Comparison of ENCODE assay signal across 18 cellular contexts in genomic region chr14:105534586-105534985, GRCh38. TPM values are rescaled to one million over a fixed set of nuclear protein-coding genes. Genes with fewer than 3 reads are reported as not detected.
DNase-seq lines count a peak whose midpoint lies in the region; ATAC-seq and TF ChIP-seq lines count a peak whose summit lies in the region.
"Had no signal": no experiment of that assay in that cellular context is flagged by ENCODE, and none has a peak within 500 bp of the region (broad histone marks: within the 10 kb centered on the region; RNA-seq: fewer than 3 reads in every experiment).

No MANE protein-coding gene starts in this region.

- H4K20me1 ChIP-seq in BLaER1: no peaks in the 10 kb centered on the region

- 66 to 84% (median 77%) methylated on average over 11 to 13 of the region's 13 CpGs for WGBS in spleen, 5 donors

- H3K27me3 Mint-ChIP-seq in neural crest cell (ENCODE audit: low read depth): peaks cover 41% of the 10 kb centered on the region
- H3K27me3 Mint-ChIP-seq: CD4-positive, alpha-beta T cell had no signal

- DNase-seq in neural crest cell (ENCODE audit: low read depth, low spot score) (no peak), spleen (peak; percentile 70), retina (no peak), dedifferentiated amniotic fluid mesenchymal stem cell (ENCODE audit: extremely low spot score) (no peak)
- DNase-seq: 8988T; C1 segment of cervical spinal cord; Caco-2; CD4-positive, alpha-beta T cell; DMS79; GDM1; GM23248; HCEC 1CT; HFFc6; IMR-90 had no signal

- peak overlapping the region; percentile 4 for H3K4me3 Mint-ChIP-seq in neural crest cell
- H3K4me3 Mint-ChIP-seq: CD4-positive, alpha-beta T cell; HFFc6 had no signal

- TF ChIP-seq CTCF in HEK293 (tag by site-specific recombination; IDR thresholded peaks at IDR 0.05): no peak
- TF ChIP-seq CTCF in neural crest cell (conservative IDR thresholded peaks at IDR 0.05): no peak
- no peak for TF ChIP-seq CTCF in spleen (IDR thresholded peaks at IDR 0.05 in 8 of 11, conservative IDR thresholded peaks at IDR 0.05 in 3 of 11)

- POLR2A ChIA-PET in HEK293 (lab: Yijun Ruan, JAX): no interaction called here

- H3K4me3 ChIP-seq in BLaER1 (no peak overlapping the region), HEK293 (ENCODE audit: low read depth, low read length) (no peak overlapping the region), spleen (no peak overlapping the region)
- H3K4me3 ChIP-seq: GM23248 had no signal

- H3K27ac ChIP-seq in BLaER1: peak overlapping the region; percentile 96
- no peak overlapping the region for H3K27ac ChIP-seq in HEK293 (ENCODE audit: extremely low read depth, low read depth, low read length)
- no peak overlapping the region for H3K27ac ChIP-seq in spleen
- H3K27ac ChIP-seq: GM23248 had no signal

- H3K9me3 ChIP-seq in BLaER1 (no peaks in the 10 kb centered on the region), HEK293 (ENCODE audit: control insufficient read depth, insufficient read depth, low read depth, low read length) (no peaks in the 10 kb centered on the region), spleen (no peaks in the 10 kb centered on the region)
- H3K9me3 ChIP-seq: Caco-2 had no signal

- no peak overlapping the region for H3K27ac Mint-ChIP-seq in neural crest cell (ENCODE audit: unreplicated experiment)
- H3K27ac Mint-ChIP-seq: CD4-positive, alpha-beta T cell; HFFc6 had no signal

- CTCF ChIA-PET in HEK293 (lab: Yijun Ruan, JAX): interaction anchor here (0.6 to 3.5 kb wide), 2 partner anchors 54 to 164 kb away, joined by 3 to 15 read pairs; no protein-coding TSS in a partner anchor

- no peaks in the 10 kb centered on the region for H3K36me3 Mint-ChIP-seq in neural crest cell (ENCODE audit: low read depth)

- H3K4me1 ChIP-seq in BLaER1: peaks cover 64% of the 10 kb centered on the region
- no peaks in the 10 kb centered on the region for H3K4me1 ChIP-seq in HEK293 (ENCODE audit: control insufficient read depth, insufficient read depth, low read length)
- H3K4me1 ChIP-seq in spleen: peaks cover 8 to 50% (median 32%) of the 10 kb centered on the region in 6 donors
- H3K4me1 ChIP-seq: Caco-2 had no signal

- intact Hi-C loops in spleen (cut with DNase I; ENCODE audit: low total_unique reads): no loop called here

- H3K4me1 Mint-ChIP-seq in neural crest cell: peaks cover 7% of the 10 kb centered on the region

- H3K27me3 ChIP-seq in BLaER1 (no peaks in the 10 kb centered on the region), spleen (replicated peaks in 1 of 7) (peaks cover 0 to 57% (median 7%) of the 10 kb centered on the region in 7 donors)

- H3K9me3 Mint-ChIP-seq in neural crest cell: no peaks in the 10 kb centered on the region
- H3K9me3 Mint-ChIP-seq: CD4-positive, alpha-beta T cell; HFFc6 had no signal

- peak overlapping the region; percentile 76 for H3K9ac ChIP-seq in BLaER1
- H3K9ac ChIP-seq: GM23248 had no signal

- no peak for TF ChIP-seq POLR2A in spleen (IDR thresholded peaks at IDR 0.05)

- peak overlapping the region; percentile 100 for H3K4me2 ChIP-seq in BLaER1

- ATAC-seq in HG02642 (IDR thresholded peaks at IDR 0.05; ENCODE audit: poor library complexity, unreplicated experiment): no peak

- no peaks in the 10 kb centered on the region for H3K36me3 ChIP-seq in BLaER1
- H3K36me3 ChIP-seq in HEK293 (ENCODE audit: control insufficient read depth in 2 of 2, insufficient read depth in 1 of 2, low read length in 2 of 2): peaks cover 0 to 15% of the 10 kb centered on the region in 2 experiments; a peak in 1 of 3 replicates
- no peaks in the 10 kb centered on the region for H3K36me3 ChIP-seq in spleen

TF ChIP-seq in HEK293, 187 proteins besides CTCF, POLR2A, EP300 and RAD21:
- TF ChIP-seq ZFHX2 (tag by site-specific recombination; conservative IDR thresholded peaks at IDR 0.05) (0 out of 2 replicates have a peak, but pooled peaks have one; percentile 45), EGR2 (tag by site-specific recombination; IDR thresholded peaks at IDR 0.05; ENCODE audit: low read depth) (peak; percentile 47; the same call in 1 of the 2 replicates), ZNF621 (tag by site-specific recombination; IDR thresholded peaks at IDR 0.05) (no peak), ZNF76 (tag by site-specific recombination; IDR thresholded peaks at IDR 0.05; ENCODE audit: borderline replicate concordance, low read depth) (no peak)

RNA-seq across cellular contexts. Expression of gene TMEM121, which starts 8.2 kb away (rescaled TPM):
- total RNA-seq in neural crest cell (12.3 and 13.9 TPM in 2 replicates), spleen (10 to 100 TPM in 1 of 7 donors, 1 to 10 TPM in 6; 3.4 to 10.4 (median 4.6) TPM)
- polyA plus RNA-seq in spleen: 1 to 10 TPM; 3.3 to 6.0 (median 3.6) TPM
- total RNA-seq: Caco-2 had no signal

RNA-seq across cellular contexts. Expression of gene TEDC1, which starts 43.5 kb away (rescaled TPM):
- 39.6 and 44.9 TPM in 2 replicates for total RNA-seq in neural crest cell
- total RNA-seq in spleen: 10 to 100 TPM in 4 of 7 donors, 1 to 10 TPM in 3; 5.3 to 17.7 (median 10.8) TPM
- 10 to 100 TPM; 18.4 to 31.5 (median 27.1) TPM for polyA plus RNA-seq in spleen

RNA-seq across cellular contexts. Expression of gene CRIP1, which starts 47.9 kb away (rescaled TPM):
- total RNA-seq in neural crest cell: 3.2 and 4.8 TPM in 2 replicates
- 10 to 100 TPM; 20.5 to 82.8 (median 62.8) TPM for total RNA-seq in spleen
- 100 to 1,000 TPM; 163 to 349 (median 192) TPM for polyA plus RNA-seq in spleen
- total RNA-seq: H4, IMR-90 had no signal

RNA-seq across cellular contexts. Expression of gene CRIP2, which starts 60.0 kb away (rescaled TPM):
- total RNA-seq in neural crest cell (38.3 and 39.3 TPM in 2 replicates), spleen (100 to 1,000 TPM in 4 of 7 donors, 10 to 100 TPM in 3; 68.6 to 138 (median 100) TPM)
- polyA plus RNA-seq in spleen: 100 to 1,000 TPM in 2 of 3 donors, 10 to 100 TPM in 1; 97.7 to 181 (median 123) TPM
